8 cellular contexts compared by ENCODE assay signal in the genomic region with DNA sequence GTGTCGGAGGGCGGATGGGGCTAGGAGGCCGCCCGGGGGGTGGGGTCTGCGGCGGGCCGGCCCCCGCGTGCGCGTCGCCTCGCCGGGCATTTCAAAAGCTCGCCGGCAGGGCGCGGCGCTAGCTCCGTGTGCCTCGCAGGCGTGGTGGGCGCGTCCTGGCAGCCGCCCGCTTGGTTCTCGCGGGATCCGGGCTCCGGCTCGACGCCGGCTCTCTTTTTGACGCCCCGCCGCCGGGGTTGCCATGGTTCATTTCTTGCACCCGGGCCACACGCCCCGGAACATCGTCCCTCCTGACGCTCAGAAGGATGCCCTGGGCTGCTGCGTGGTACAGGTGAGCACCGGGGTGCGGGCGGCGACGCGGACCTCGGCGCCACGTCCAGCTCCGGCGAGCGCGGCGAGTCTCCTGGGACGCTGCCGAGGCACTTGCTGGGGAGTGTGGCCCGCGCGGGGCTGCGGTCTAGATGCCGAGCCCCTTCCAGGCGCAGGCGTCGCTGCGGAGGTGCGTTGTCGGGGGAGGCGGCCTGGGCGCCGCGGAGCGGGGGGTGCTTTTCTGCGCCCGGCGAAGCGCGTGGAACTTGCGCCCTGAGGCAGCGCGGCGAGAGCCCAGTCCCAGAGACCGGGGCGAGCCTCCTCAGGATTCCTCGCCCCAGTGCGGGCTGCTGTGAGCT. TPM values are rescaled to one million over a fixed set of nuclear protein-coding genes. Genes with fewer than 3 reads are reported as not detected.
DNase-seq lines count a peak whose midpoint lies in the region; ATAC-seq and TF ChIP-seq lines count a peak whose summit lies in the region.

A gene (plus strand): TSS at position 118 of the 668 bp plus-strand sequence. CDS start 124 bp downstream, at position 242.

- peak within 1 kb of the TSS; percentile 32; the same call in 1 of the 2 replicates for H3K4me2 ChIP-seq in OCI-LY7 (ENCODE audit: low read length)

- TF ChIP-seq POLR2A in gastroesophageal sphincter (IDR thresholded peaks at IDR 0.05): no peak

- H3K9me2 ChIP-seq in OCI-LY7 (ENCODE audit: insufficient read depth, low read length): no peaks in the 10 kb centered on the region

- H3K79me2 ChIP-seq in OCI-LY7 (ENCODE audit: insufficient read depth, low read depth, low read length): no peaks in the 10 kb centered on the region

- H3K4me1 ChIP-seq in OCI-LY7 (ENCODE audit: insufficient read depth, low read length, poor library complexity, severe bottlenecking): no peaks in the 10 kb centered on the region
- H3K4me1 ChIP-seq in gastroesophageal sphincter: peaks cover 0 to 14% (median 7%) of the 10 kb centered on the region in 3 donors

- H2AFZ ChIP-seq in OCI-LY7 (ENCODE audit: low read length): no peak within 1 kb of the TSS

- WGBS in gastroesophageal sphincter (ENCODE audit: low coverage in 1 of 2), 2 donors: no CpG with 5 or more reads among the region's 88 CpGs

- TF ChIP-seq CTCF in C4-2B (conservative IDR thresholded peaks at IDR 0.05) (no peak; the same call in 1 of the 2 replicates), OCI-LY7 (conservative IDR thresholded peaks at IDR 0.05; ENCODE audit: low read length) (no peak), gastroesophageal sphincter (IDR thresholded peaks at IDR 0.05) (peak in 3 of 4 experiments; percentile 32 to 44 (median 40))

- H3K4me3 ChIP-seq in OCI-LY7 (ENCODE audit: low read depth, low read length, poor library complexity, severe bottlenecking) (no peak within 1 kb of the TSS), gastroesophageal sphincter (peak within 1 kb of the TSS; percentile 4 to 48)

- H3K27me3 ChIP-seq in gastroesophageal sphincter: peaks cover 88% of the 10 kb centered on the region

- no TSS peak for BruUV-seq in OCI-LY7 (replicated peaks; lab: Mats Ljungman, UMichigan)

- peak; percentile 95 for DNase-seq in HK-2 (ENCODE audit: unreplicated experiment)
- no peak for DNase-seq in OCI-LY7 (ENCODE audit: low spot score)
- DNase-seq in activated effector memory CD4-positive, alpha-beta T cell treated with Interleukin-2 at 50 U/mL for 16 hours: peak; percentile 58
- DNase-seq in pulmonary artery endothelial cell (ENCODE audit: low read depth, low spot score): peak; percentile 7
- no peak for DNase-seq in AML-193 (lab: John Stamatoyannopoulos, UW)

- H3K9me3 ChIP-seq in OCI-LY7 (ENCODE audit: low read length): no peaks in the 10 kb centered on the region
- no peaks in the 10 kb centered on the region for H3K9me3 ChIP-seq in gastroesophageal sphincter

- H3K36me3 ChIP-seq in OCI-LY7 (ENCODE audit: insufficient read depth, low read length) (no peaks in the 10 kb centered on the region), gastroesophageal sphincter (no peaks in the 10 kb centered on the region)

- POLR2A ChIA-PET in OCI-LY7 (lab: Charles Lee): no interaction called here

- no peak for TF ChIP-seq EP300 in gastroesophageal sphincter (IDR thresholded peaks at IDR 0.05)

- intact Hi-C loops in OCI-LY7 (cut with micrococcal nuclease; ENCODE audit: unreplicated experiment): no loop called here

- H3K27ac ChIP-seq in C4-2B (peak within 1 kb of the TSS; percentile 29; the same call in 1 of the 2 replicates), OCI-LY7 (ENCODE audit: low read depth, low read length, poor library complexity, severe bottlenecking) (no peak within 1 kb of the TSS), gastroesophageal sphincter (no peak within 1 kb of the TSS)

- no peaks in the 10 kb centered on the region for H4K20me1 ChIP-seq in OCI-LY7 (ENCODE audit: insufficient read depth, low read length)

- CTCF ChIA-PET in OCI-LY7 (lab: Charles Lee; ENCODE audit: unreplicated experiment): no interaction called here

- peak; percentile 87 for ATAC-seq in GM19351 (IDR thresholded peaks at IDR 0.05; ENCODE audit: unreplicated experiment)
- ATAC-seq in gastroesophageal sphincter: peak; percentile 81

RNA-seq across cellular contexts. Expression of the gene that starts here (rescaled TPM):
- not detected in 2 replicates for total RNA-seq in OCI-LY7 (2014; rRNA removed; shearing (Covaris generic))
- not detected in 2 replicates for total RNA-seq in OCI-LY7 (2022)
- total RNA-seq in gastroesophageal sphincter: not detected
- 0.92 and 1.1 TPM in 2 replicates for total RNA-seq in pulmonary artery endothelial cell

Comparison
In these comparisons a context has a peak if more than half of its experiments do, and no peak if none do; other contexts are left out.
1. Peak in ATAC-seq and H3K4me3 ChIP-seq in gastroesophageal sphincter; RNA of the gene not detected or under 1 TPM.
2. CTCF ChIP-seq: peak in gastroesophageal sphincter (3 of 4); none in C4-2B (single experiment) and OCI-LY7 (single experiment).
3. DNase-seq: peak in HK-2 (single experiment), activated effector memory CD4-positive, alpha-beta T cell treated with Interleukin-2 at 50 U/mL for 16 hours (single experiment) and pulmonary artery endothelial cell (single experiment); none in OCI-LY7 (single experiment) and AML-193 (0 of 2).